ENCODE assay signal across 13 cellular contexts in the genomic region with DNA sequence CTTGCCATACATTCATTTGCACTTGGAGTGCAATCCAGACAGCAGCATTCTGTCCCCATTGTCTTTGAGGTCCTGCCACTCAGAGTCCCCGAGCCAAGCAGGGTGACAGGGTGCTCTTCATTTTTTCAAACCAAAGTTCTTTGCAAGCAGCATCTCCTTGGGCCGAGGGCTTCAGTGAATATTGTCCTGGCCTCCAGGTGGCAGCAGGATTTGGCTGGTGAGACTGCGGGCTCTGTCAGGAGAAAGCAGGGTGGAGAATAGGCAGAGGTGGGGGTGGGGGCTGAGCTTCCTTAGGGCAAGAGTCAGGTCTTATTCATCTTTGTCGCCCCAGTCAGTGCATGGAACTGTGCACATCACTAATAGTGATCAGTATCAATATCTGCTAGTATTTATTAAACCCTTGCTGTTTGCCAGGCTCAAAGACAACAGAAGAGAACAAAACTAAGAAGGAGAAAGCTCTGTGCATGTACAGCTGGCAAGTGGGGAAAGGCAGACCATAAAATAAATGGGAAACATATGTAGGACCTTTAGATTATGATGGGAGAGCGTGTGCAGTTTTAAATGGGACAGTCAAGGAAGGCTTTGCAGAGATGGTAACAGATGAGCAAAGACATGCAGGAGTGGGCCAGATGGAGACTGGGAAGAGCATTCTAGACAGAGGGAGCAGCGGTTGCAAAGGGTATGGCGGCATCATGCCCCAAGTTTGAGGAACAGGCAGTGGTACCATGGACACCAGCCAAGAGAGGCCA.
A peak's percentile ranks its signal among the peaks of the same experiment; 100 is the strongest.
DNase-seq lines count a peak whose midpoint lies in the region; ATAC-seq and TF ChIP-seq lines count a peak whose summit lies in the region.
"Had no signal": no experiment of that assay in that cellular context is flagged by ENCODE, and none has a peak within 500 bp of the region (broad histone marks: within the 10 kb centered on the region; RNA-seq: fewer than 3 reads in every experiment).

No MANE protein-coding gene starts in this region.

- no peaks in the 10 kb centered on the region for H3K4me1 Mint-ChIP-seq in progenitor cell of endocrine pancreas (ENCODE audit: low read depth)
- H3K4me1 Mint-ChIP-seq: activated naive CD4-positive, alpha-beta T cell treated with anti-CD3 and anti-CD28 coated beads, Interleukin-2, amount 50 U/mL, for 24 hours had no signal

- TF ChIP-seq CTCF in progenitor cell of endocrine pancreas (IDR thresholded peaks at IDR 0.05; ENCODE audit: unreplicated experiment) (peak; percentile 33), GM10266 (IDR thresholded peaks at IDR 0.05; ENCODE audit: control insufficient read depth, insufficient read depth, low read depth, missing control alignments) (no peak)

- no peak for ATAC-seq in esophagus mucosa

- peak; percentile 49 for DNase-seq in NCI-H2029 (lab: John Stamatoyannopoulos, UW)
- DNase-seq in NCI-H2029 treated with DMSO at 0.1 percent for 48 hours (lab: John Stamatoyannopoulos, UW), result no peak
- DNase-seq in NCI-H774 (lab: John Stamatoyannopoulos, UW), result peak; percentile 26
- peak; percentile 61 for DNase-seq in ecto neural progenitor cell (ENCODE audit: low spot score)
- DNase-seq in progenitor cell of endocrine pancreas (ENCODE audit: low spot score, unreplicated experiment), result no peak
- no peak for DNase-seq in GM10266 (ENCODE audit: extremely low spot score)
- no peak for DNase-seq in Ammon's horn (ENCODE audit: low spot score)
- DNase-seq: activated CD4-positive, alpha-beta T cell treated with anti-CD3 and anti-CD28 coated beads, Interleukin-2, amount 50 U/mL, for 4 hours; SIG-M5; stomach had no signal

- H3K27ac Mint-ChIP-seq in progenitor cell of endocrine pancreas, result no peak overlapping the region
- H3K27ac Mint-ChIP-seq: activated naive CD4-positive, alpha-beta T cell treated with anti-CD3 and anti-CD28 coated beads, Interleukin-2, amount 50 U/mL, for 24 hours had no signal

- H3K27me3 Mint-ChIP-seq in progenitor cell of endocrine pancreas, result no peaks in the 10 kb centered on the region
- H3K27me3 Mint-ChIP-seq: activated naive CD4-positive, alpha-beta T cell treated with anti-CD3 and anti-CD28 coated beads, Interleukin-2, amount 50 U/mL, for 24 hours had no signal

- no peaks in the 10 kb centered on the region for H3K9me3 Mint-ChIP-seq in progenitor cell of endocrine pancreas (ENCODE audit: low read depth)
- H3K9me3 Mint-ChIP-seq: nephron had no signal

- H3K36me3 Mint-ChIP-seq in progenitor cell of endocrine pancreas (ENCODE audit: insufficient read depth), result no peaks in the 10 kb centered on the region

- no peak overlapping the region for H3K4me3 Mint-ChIP-seq in progenitor cell of endocrine pancreas (ENCODE audit: low read depth)
- H3K4me3 Mint-ChIP-seq: activated naive CD4-positive, alpha-beta T cell treated with anti-CD3 and anti-CD28 coated beads, Interleukin-2, amount 50 U/mL, for 24 hours; nephron had no signal

Comparison
In these comparisons a context has a peak if more than half of its experiments do, and no peak if none do; other contexts are left out.
1. DNase-seq: peak in NCI-H2029 (single experiment), NCI-H774 (single experiment) and ecto neural progenitor cell (single experiment); none in NCI-H2029 treated with DMSO at 0.1 percent for 48 hours (single experiment), progenitor cell of endocrine pancreas (single experiment), GM10266 (single experiment) and Ammon's horn (single experiment).